Comparison of ENCODE assay signal across 8 cellular contexts in genomic region chr5:67246108-67246507, GRCh38. TPM values are rescaled to one million over a fixed set of nuclear protein-coding genes. Genes with fewer than 3 reads are reported as not detected.
A peak's percentile ranks its signal among the peaks of the same experiment; 100 is the strongest.
DNase-seq lines count a peak whose midpoint lies in the region; ATAC-seq and TF ChIP-seq lines count a peak whose summit lies in the region.

No MANE protein-coding gene starts in this region.

- peaks cover 11% of the 10 kb centered on the region for H3K9me2 ChIP-seq in GM23338 (ENCODE audit: insufficient read depth)
- no peaks in the 10 kb centered on the region for H3K9me2 ChIP-seq in hepatocyte (replicated peaks; ENCODE audit: insufficient read depth)

- DNase-seq in BE2C (peak; percentile 39), GM23338 (ENCODE audit: low spot score) (peak; percentile 90), NCI-H446 treated with DMSO at 0.1 percent for 48 hours (lab: John Stamatoyannopoulos, UW) (peak; percentile 49), astrocyte of the spinal cord (ENCODE audit: low read depth, low spot score) (peak; percentile 92), hepatocyte (ENCODE audit: low spot score) (peak; percentile 88), skeletal muscle cell (ENCODE audit: low read depth) (peak; percentile 61)
- no peak for DNase-seq in activated naive CD4-positive, alpha-beta T cell treated with anti-CD3 and anti-CD28 coated beads, Interleukin-2, amount 10 ng/mL, durations not matched to agents 7 days and 5 days

- peaks cover 22% of the 10 kb centered on the region for H3K4me1 ChIP-seq in BE2C
- H3K4me1 ChIP-seq in GM23338 (ENCODE audit: insufficient read depth), result no peaks in the 10 kb centered on the region
- peaks cover 24% of the 10 kb centered on the region for H3K4me1 ChIP-seq in hepatocyte (ENCODE audit: insufficient read depth)

- in situ Hi-C loops in astrocyte of the spinal cord (cut with HindIII; ENCODE audit: low sequenced_read_pairs), result no loop called here

- ATAC-seq in GM23338 (peak; percentile 59), HG03457 (IDR thresholded peaks at IDR 0.05; ENCODE audit: unreplicated experiment) (no peak)

- no peak overlapping the region for H3K27ac Mint-ChIP-seq in GM23338
- no peak overlapping the region for H3K27ac Mint-ChIP-seq in activated naive CD4-positive, alpha-beta T cell treated with anti-CD3 and anti-CD28 coated beads, Interleukin-2, amount 10 ng/mL, durations not matched to agents 7 days and 5 days

- peak; percentile 70 for TF ChIP-seq CTCF in BE2C (IDR thresholded peaks at IDR 0.05; ENCODE audit: low read depth, low read length)
- peak; percentile 71 to 91 for TF ChIP-seq CTCF in GM23338 (conservative IDR thresholded peaks at IDR 0.05; ENCODE audit: low read depth in 2 of 2)
- peak; percentile 46 for TF ChIP-seq CTCF in astrocyte of the spinal cord (IDR thresholded peaks at IDR 0.05; ENCODE audit: low read depth, low read length)
- peak; percentile 85 for TF ChIP-seq CTCF in hepatocyte (IDR thresholded peaks at IDR 0.05; ENCODE audit: poor library complexity)

- no peak overlapping the region for H3K4me3 Mint-ChIP-seq in GM23338
- H3K4me3 Mint-ChIP-seq in activated naive CD4-positive, alpha-beta T cell treated with anti-CD3 and anti-CD28 coated beads, Interleukin-2, amount 10 ng/mL, durations not matched to agents 7 days and 5 days, result no peak overlapping the region

- peaks cover 10% of the 10 kb centered on the region for H3K4me1 Mint-ChIP-seq in GM23338
- H3K4me1 Mint-ChIP-seq in activated naive CD4-positive, alpha-beta T cell treated with anti-CD3 and anti-CD28 coated beads, Interleukin-2, amount 10 ng/mL, durations not matched to agents 7 days and 5 days, result peaks cover 17% of the 10 kb centered on the region

- no peak overlapping the region for H3K27ac ChIP-seq in GM23338 (ENCODE audit: low read depth)
- peak overlapping the region; percentile 42 for H3K27ac ChIP-seq in hepatocyte

- H3K27me3 Mint-ChIP-seq in GM23338 (ENCODE audit: insufficient read depth, low read depth, poor library complexity), result peaks cover 1% of the 10 kb centered on the region
- no peaks in the 10 kb centered on the region for H3K27me3 Mint-ChIP-seq in activated naive CD4-positive, alpha-beta T cell treated with anti-CD3 and anti-CD28 coated beads, Interleukin-2, amount 10 ng/mL, durations not matched to agents 7 days and 5 days

- no peak overlapping the region for H3K4me3 ChIP-seq in BE2C (ENCODE audit: low read depth, low read length)
- H3K4me3 ChIP-seq in GM23338, result no peak overlapping the region
- H3K4me3 ChIP-seq in astrocyte of the spinal cord (ENCODE audit: low read depth, low read length), result no peak overlapping the region
- H3K4me3 ChIP-seq in hepatocyte, result no peak overlapping the region
- no peak overlapping the region for H3K4me3 ChIP-seq in skeletal muscle cell (ENCODE audit: low read depth, low read length)

- no peaks in the 10 kb centered on the region; the same call in 2 of the 3 replicates for H3K9me3 Mint-ChIP-seq in GM23338
- peaks cover 2% of the 10 kb centered on the region for H3K9me3 Mint-ChIP-seq in activated naive CD4-positive, alpha-beta T cell treated with anti-CD3 and anti-CD28 coated beads, Interleukin-2, amount 10 ng/mL, durations not matched to agents 7 days and 5 days

- H3K9me3 ChIP-seq in BE2C (no peaks in the 10 kb centered on the region), hepatocyte (ENCODE audit: low read depth) (no peaks in the 10 kb centered on the region)

- CTCF ChIA-PET in activated naive CD4-positive, alpha-beta T cell treated with anti-CD3 and anti-CD28 coated beads, Interleukin-2, amount 10 ng/mL, durations not matched to agents 7 days and 5 days (lab: Charles Lee), result interaction anchor here (0.6 to 2.3 kb wide), 26 partner anchors 11 to 1040 kb away, joined by 3 to 17 read pairs (median 3); no protein-coding TSS in a partner anchor

- no peaks in the 10 kb centered on the region for H3K27me3 ChIP-seq in BE2C
- no peaks in the 10 kb centered on the region for H3K27me3 ChIP-seq in GM23338 (ENCODE audit: insufficient read depth)
- no peaks in the 10 kb centered on the region for H3K27me3 ChIP-seq in hepatocyte

- H4K20me1 ChIP-seq in GM23338 (replicated peaks; ENCODE audit: insufficient read depth) (no peaks in the 10 kb centered on the region), hepatocyte (ENCODE audit: insufficient read depth, poor library complexity, severe bottlenecking) (no peaks in the 10 kb centered on the region)

- no peaks in the 10 kb centered on the region for H3K36me3 Mint-ChIP-seq in GM23338 (ENCODE audit: low read depth)
- H3K36me3 Mint-ChIP-seq in activated naive CD4-positive, alpha-beta T cell treated with anti-CD3 and anti-CD28 coated beads, Interleukin-2, amount 10 ng/mL, durations not matched to agents 7 days and 5 days, result no peaks in the 10 kb centered on the region

- 0% methylated on average over 2 of the region's 2 CpGs for WGBS in hepatocyte (ENCODE audit: low lambda C conversion rate, missing lambda C conversion rate)

- H3K4me2 ChIP-seq in GM23338, result no peak overlapping the region
- no peak overlapping the region for H3K4me2 ChIP-seq in hepatocyte

- H3F3A ChIP-seq in GM23338 (replicated peaks; ENCODE audit: low read depth), result no peaks in the 10 kb centered on the region

- H2AFZ ChIP-seq in GM23338 (no peak overlapping the region), hepatocyte (no peak overlapping the region)

- H3K36me3 ChIP-seq in BE2C (no peaks in the 10 kb centered on the region), GM23338 (ENCODE audit: insufficient read depth) (no peaks in the 10 kb centered on the region), hepatocyte (replicated peaks; ENCODE audit: insufficient read depth, low read depth) (no peaks in the 10 kb centered on the region)

- H3K79me2 ChIP-seq in GM23338 (replicated peaks; ENCODE audit: insufficient read depth) (no peaks in the 10 kb centered on the region), hepatocyte (no peaks in the 10 kb centered on the region)

TF ChIP-seq in GM23338, 12 proteins besides CTCF, POLR2A, EP300 and RAD21 (continues in another document):
- no peak for TF ChIP-seq REST (IDR thresholded peaks at IDR 0.05; ENCODE audit: unreplicated experiment)
- TF ChIP-seq ZNF114 (CRISPR knock-in tag; IDR thresholded peaks at IDR 0.05), result no peak
- TF ChIP-seq EZH2 (IDR thresholded peaks at IDR 0.05; ENCODE audit: low read depth, unreplicated experiment), result no peak
- no peak for TF ChIP-seq EZH2phosphoT487 (IDR thresholded peaks at IDR 0.05; ENCODE audit: unreplicated experiment)
- TF ChIP-seq NANOG (IDR thresholded peaks at IDR 0.05; ENCODE audit: borderline replicate concordance), result no peak

RNA-seq across cellular contexts. Expression of gene CD180, which starts 49.5 kb away (rescaled TPM):
- not detected for polyA plus RNA-seq in BE2C (2012; ENCODE audit: insufficient read depth, insufficient read length, low read depth)
- total RNA-seq in GM23338 (2014; rRNA removed; shearing (Covaris generic)), result not detected in 2 replicates
- not detected in 2 replicates for polyA plus RNA-seq in GM23338 (2016; fragmentation: Nextera tagmentation; extraction: Ambion mirVana)
- total RNA-seq in hepatocyte, result 0.07 and 0.12 TPM in 2 replicates
- polyA plus RNA-seq in hepatocyte, result 0.24 TPM in 1 of 2 replicates, not detected in the other
